ENCODE assay signal across 11 cellular contexts in the genomic region with DNA sequence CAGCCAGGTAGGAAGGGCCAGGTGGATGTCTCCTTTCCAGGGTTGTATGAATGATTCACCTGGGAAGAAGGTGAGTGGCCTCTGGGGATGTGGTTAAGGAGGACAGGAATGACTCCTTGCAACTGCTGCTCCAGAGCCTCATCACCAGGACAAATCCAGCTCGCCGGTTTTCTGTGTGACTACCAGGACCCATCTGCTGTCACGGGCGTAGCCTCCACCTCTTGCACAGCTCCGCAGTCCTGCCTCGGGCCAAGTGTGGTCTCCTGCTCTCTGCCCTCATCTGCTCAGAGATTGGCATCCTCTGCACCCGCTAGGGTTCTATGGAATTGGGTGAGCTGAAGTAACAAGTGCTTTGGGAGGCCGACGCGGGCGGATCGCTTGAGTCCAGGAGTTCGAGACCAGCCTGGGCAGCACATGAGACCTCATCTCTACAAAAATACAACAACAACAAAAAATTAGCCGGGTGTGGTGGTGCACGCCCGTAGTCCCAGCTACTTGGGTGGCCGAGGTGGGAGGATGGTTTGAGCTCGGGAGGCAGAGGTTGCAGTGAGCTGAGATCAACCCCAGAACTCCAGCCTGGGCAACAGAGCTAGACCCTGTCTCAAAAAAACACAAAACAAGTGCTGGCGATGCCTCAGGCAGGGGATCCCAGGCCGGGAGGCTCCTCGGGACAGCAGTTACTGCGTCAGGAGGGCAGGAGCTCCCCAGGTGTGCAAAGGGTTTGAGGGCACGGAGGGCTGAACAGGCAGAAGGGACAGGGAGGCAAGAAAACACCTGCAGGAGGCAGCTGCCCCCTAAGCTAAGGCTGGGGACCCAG. TPM values are rescaled to one million over a fixed set of nuclear protein-coding genes. Genes with fewer than 3 reads are reported as not detected.
DNase-seq lines count a peak whose midpoint lies in the region; ATAC-seq, FAIRE-seq and TF ChIP-seq lines count a peak whose summit lies in the region.
"Had no signal": no experiment of that assay in that cellular context is flagged by ENCODE, and none has a peak within 500 bp of the region (broad histone marks: within the 10 kb centered on the region; RNA-seq: fewer than 3 reads in every experiment).

No MANE protein-coding gene starts in this region.

- peak overlapping the region; percentile 47 to 100 (median 59); a peak in 5 of 6 replicates for H3K4me3 ChIP-seq in HepG2 (replicated peaks in 1 of 3; ENCODE audit: insufficient read depth in 1 of 3, low read depth in 2 of 3, low read length in 3 of 3)
- peak overlapping the region; percentile 99 for H3K4me3 ChIP-seq in thoracic aorta

- FAIRE-seq in HepG2 (lab: Jason Lieb, UNC): no peak

- H3K36me3 Mint-ChIP-seq in activated CD4-positive, alpha-beta T cell treated with anti-CD3 and anti-CD28 coated beads, Interleukin-2, amount 10 ng/mL, durations not matched to agents 24 days and 14 days (ENCODE audit: low read depth): peaks cover 8% of the 10 kb centered on the region

- no peak for TF ChIP-seq POLR2A in HepG2 (IDR thresholded peaks at IDR 0.05; ENCODE audit: insufficient read depth in 1 of 2, low read depth in 2 of 2, low read length in 2 of 2)

- peak overlapping the region; percentile 55 for H3K4me3 Mint-ChIP-seq in activated CD4-positive, alpha-beta T cell treated with anti-CD3 and anti-CD28 coated beads, Interleukin-2, amount 10 ng/mL, durations not matched to agents 24 days and 14 days

- H3K9me3 ChIP-seq in HepG2 (ENCODE audit: low read length) (no peaks in the 10 kb centered on the region), thoracic aorta (no peaks in the 10 kb centered on the region)

- DNase-seq in activated CD4-positive, alpha-beta T cell treated with anti-CD3 and anti-CD28 coated beads, Interleukin-2, amount 10 ng/mL, durations not matched to agents 24 days and 14 days: no peak
- DNase-seq in activated CD4-positive, alpha-beta T cell treated with anti-CD3 and anti-CD28 coated beads, Interleukin-2, amount 50 U/mL, for 4 hours: no peak
- DNase-seq in HepG2 (ENCODE audit: low spot score) (no peak), thoracic aorta (ENCODE audit: low spot score) (no peak), NCI-H524 (lab: John Stamatoyannopoulos, UW) (no peak)
- no peak for DNase-seq in stimulated activated CD4-positive, alpha-beta T cell treated with anti-CD3 and anti-CD28 coated beads, Interleukin-1b, Interleukin-23, amount 100 ng/mL, for 48 hours

- H3K27ac Mint-ChIP-seq in activated CD4-positive, alpha-beta T cell treated with anti-CD3 and anti-CD28 coated beads, Interleukin-2, amount 10 ng/mL, durations not matched to agents 24 days and 14 days: peak overlapping the region; percentile 56

- intact Hi-C loops in activated CD4-positive, alpha-beta T cell treated with anti-CD3 and anti-CD28 coated beads, Interleukin-2, amount 10 ng/mL, durations not matched to agents 24 days and 14 days (cut with micrococcal nuclease): loop anchor here (1.0 to 5.0 kb wide), 4 partner anchors 31 to 148 kb away; a partner anchor contains a TSS
- intact Hi-C loops in HepG2 (cut with micrococcal nuclease; ENCODE audit: unreplicated experiment): no loop called here

- H3K79me2 ChIP-seq in HepG2 (ENCODE audit: insufficient read depth, low read length): peaks cover 3% of the 10 kb centered on the region

- H2AFZ ChIP-seq in HepG2 (ENCODE audit: low read length): no peak overlapping the region

- no peak for TF ChIP-seq EP300 in HepG2 (IDR thresholded peaks at IDR 0.05; ENCODE audit: low read depth in 2 of 2, low read length in 2 of 2)
- TF ChIP-seq EP300 in HepG2 (CRISPR knock-in tag; IDR thresholded peaks at IDR 0.05; ENCODE audit: borderline replicate concordance): no peak

- ATAC-seq in HepG2 (no peak), thoracic aorta (ENCODE audit: insufficient number of reproducible peaks, low FRiP score, low read depth) (no peak), HG02678 (IDR thresholded peaks at IDR 0.05; ENCODE audit: unreplicated experiment) (no peak)

- CTCF ChIA-PET in HepG2 (lab: Yijun Ruan, JAX; ENCODE audit: low intra/inter-chr PET ratio, low total read pairs): no interaction called here

- H3K4me1 ChIP-seq in HepG2 (ENCODE audit: insufficient read depth, low read length) (peaks cover 28% of the 10 kb centered on the region), thoracic aorta (ENCODE audit: control insufficient read depth in 1 of 2, low read depth in 2 of 2) (peaks cover 4 to 19% of the 10 kb centered on the region in 2 donors)

- WGBS in HepG2 (ENCODE audit: low lambda C conversion rate): 83% methylated on average over 23 of the region's 23 CpGs

- 0 out of 2 replicates have a peak, but pooled peaks have one; percentile 19 for TF ChIP-seq RAD21 in HepG2 (CRISPR knock-in tag; IDR thresholded peaks at IDR 0.05)

- H3K4me1 Mint-ChIP-seq in activated CD4-positive, alpha-beta T cell treated with anti-CD3 and anti-CD28 coated beads, Interleukin-2, amount 10 ng/mL, durations not matched to agents 24 days and 14 days: peaks cover 36% of the 10 kb centered on the region

- TF ChIP-seq CTCF in HepG2 (CRISPR knock-in tag; IDR thresholded peaks at IDR 0.05) (no peak), thoracic aorta (IDR thresholded peaks at IDR 0.05) (no peak)

- H3K9me3 Mint-ChIP-seq in activated CD4-positive, alpha-beta T cell treated with anti-CD3 and anti-CD28 coated beads, Interleukin-2, amount 10 ng/mL, durations not matched to agents 24 days and 14 days: no peaks in the 10 kb centered on the region

- H3K9ac ChIP-seq in HepG2 (ENCODE audit: insufficient read depth, low read depth, low read length): peak overlapping the region; percentile 68

- H3K27me3 ChIP-seq in HepG2 (ENCODE audit: control insufficient read depth in 1 of 2, insufficient read depth in 2 of 2, low read length in 2 of 2) (no peaks in the 10 kb centered on the region; a peak in 1 of 5 replicates), thoracic aorta (replicated peaks; ENCODE audit: insufficient read depth) (no peaks in the 10 kb centered on the region)

- H3K4me2 ChIP-seq in HepG2 (ENCODE audit: low read depth, low read length): peak overlapping the region; percentile 81

- H3K27me3 Mint-ChIP-seq in activated CD4-positive, alpha-beta T cell treated with anti-CD3 and anti-CD28 coated beads, Interleukin-2, amount 10 ng/mL, durations not matched to agents 24 days and 14 days: no peaks in the 10 kb centered on the region

- H3K27ac ChIP-seq in angular gyrus (ENCODE audit: low read depth, low read length) (peak overlapping the region; percentile 62), HepG2 (ENCODE audit: extremely low read length, insufficient read depth, low read length) (no peak overlapping the region), thoracic aorta (peak overlapping the region; percentile 56 to 61)

- no peaks in the 10 kb centered on the region for H4K20me1 ChIP-seq in HepG2 (ENCODE audit: insufficient read depth, low read length)

- BruUV-seq in HepG2 (replicated peaks; lab: Mats Ljungman, UMichigan): no TSS peak

- H3K36me3 ChIP-seq in HepG2 (replicated peaks in 1 of 2; ENCODE audit: control insufficient read depth in 1 of 2, insufficient read depth in 2 of 2, low read length in 2 of 2): no peaks in the 10 kb centered on the region
- no peaks in the 10 kb centered on the region for H3K36me3 ChIP-seq in thoracic aorta

- POLR2A ChIA-PET in HepG2 (lab: Yijun Ruan, JAX): interaction anchor here (1.0 to 6.5 kb wide), 14 partner anchors 8 to 419 kb away, joined by 3 to 113 read pairs (median 6); a partner anchor contains a TSS

- in situ Hi-C loops in HepG2 (cut with HindIII; ENCODE audit: extremely low pct_ligation_motif_present, low pct_unique_long_range_greater_than_20kb): loop anchor here (10.0 kb wide), 1 partner anchor 141 kb away; no protein-coding TSS in a partner anchor

RNA-seq across cellular contexts. Expression of a gene that starts 0.8 kb away (rescaled TPM):
- total RNA-seq in activated CD4-positive, alpha-beta T cell treated with anti-CD3 and anti-CD28 coated beads, Interleukin-2, amount 10 ng/mL, durations not matched to agents 24 days and 14 days: 34.2 and 40.4 TPM in 2 replicates
- 10.2 and 20.3 TPM in 2 replicates for total RNA-seq in HepG2 (2016; rRNA removed; fragmentation: Illumina TruSeq; extraction: Trizol)
- 5.4 and 6.4 TPM in 2 replicates for total RNA-seq in HepG2 (2016; cell fraction: cytosol; rRNA removed; fragmentation: Illumina TruSeq; extraction: Trizol; ENCODE audit: low read depth)
- 9.1 and 22.3 TPM in 2 replicates for total RNA-seq in HepG2 (2016; cell fraction: insoluble cytoplasmic fraction; rRNA removed; fragmentation: Illumina TruSeq; extraction: Trizol)
- 6.5 and 7.3 TPM in 2 replicates for total RNA-seq in HepG2 (2016; cell fraction: membrane; rRNA removed; fragmentation: Illumina TruSeq; extraction: Trizol)
- total RNA-seq in HepG2 (2016; cell fraction: nucleus; rRNA removed; fragmentation: Illumina TruSeq; extraction: Trizol): 18.0 and 21.4 TPM in 2 replicates
- polyA plus RNA-seq in HepG2 (2011; rRNA removed): 19.2 and 20.5 TPM in 2 replicates
- 6.4 and 12.2 TPM in 2 replicates for polyA plus RNA-seq in HepG2 (2011; cell fraction: cytosol; rRNA removed)
- polyA plus RNA-seq in HepG2 (2011; cell fraction: nucleus; rRNA removed): 166 and 260 TPM in 2 replicates
- 16.1 and 26.4 TPM in 2 replicates for polyA plus RNA-seq in HepG2 (2012)
- 1.4 and 1.5 TPM in 2 replicates for polyA plus RNA-seq in HepG2 (2016; cell fraction: cytosol; fragmentation: Illumina TruSeq; extraction: Trizol; ENCODE audit: low read depth)
- 7.6 and 10.2 TPM in 2 replicates for polyA plus RNA-seq in HepG2 (2016; cell fraction: insoluble cytoplasmic fraction; fragmentation: Illumina TruSeq; extraction: Trizol; ENCODE audit: low read depth)
- polyA plus RNA-seq in HepG2 (2016; cell fraction: membrane; fragmentation: Illumina TruSeq; extraction: Trizol; ENCODE audit: low read depth): 3.0 and 3.4 TPM in 2 replicates
- 52.5 and 55.5 TPM in 2 replicates for polyA plus RNA-seq in HepG2 (2016; cell fraction: nucleus; fragmentation: Illumina TruSeq; extraction: Trizol; ENCODE audit: insufficient read depth, low read depth)
- polyA minus RNA-seq in HepG2 (2011; rRNA and poly(A)+ RNA removed; ENCODE audit: low replicate concordance): 12.2 and 16.0 TPM in 2 replicates
- 6.7 and 8.6 TPM in 2 replicates for polyA minus RNA-seq in HepG2 (2011; cell fraction: cytosol; rRNA and poly(A)+ RNA removed)
- polyA minus RNA-seq in HepG2 (2011; cell fraction: nucleus; rRNA and poly(A)+ RNA removed): 21.5 and 26.5 TPM in 2 replicates
- total RNA-seq in thoracic aorta: 10 to 100 TPM; 11.1 to 38.0 TPM

RNA-seq across cellular contexts. Expression of a gene that starts 31.8 kb away (rescaled TPM):
- total RNA-seq in activated CD4-positive, alpha-beta T cell treated with anti-CD3 and anti-CD28 coated beads, Interleukin-2, amount 10 ng/mL, durations not matched to agents 24 days and 14 days: 51.3 and 55.3 TPM in 2 replicates
- total RNA-seq in HepG2 (2016; rRNA removed; fragmentation: Illumina TruSeq; extraction: Trizol): 56.7 and 61.9 TPM in 2 replicates
- 33.4 and 40.8 TPM in 2 replicates for total RNA-seq in HepG2 (2016; cell fraction: cytosol; rRNA removed; fragmentation: Illumina TruSeq; extraction: Trizol; ENCODE audit: low read depth)
- 56.8 and 63.9 TPM in 2 replicates for total RNA-seq in HepG2 (2016; cell fraction: insoluble cytoplasmic fraction; rRNA removed; fragmentation: Illumina TruSeq; extraction: Trizol)
- 47.0 and 50.8 TPM in 2 replicates for total RNA-seq in HepG2 (2016; cell fraction: membrane; rRNA removed; fragmentation: Illumina TruSeq; extraction: Trizol)
- 51.6 and 62.1 TPM in 2 replicates for total RNA-seq in HepG2 (2016; cell fraction: nucleus; rRNA removed; fragmentation: Illumina TruSeq; extraction: Trizol)
- polyA plus RNA-seq in HepG2 (2011; rRNA removed): 71.9 and 86.9 TPM in 2 replicates
- 79.8 and 81.8 TPM in 2 replicates for polyA plus RNA-seq in HepG2 (2011; cell fraction: cytosol; rRNA removed)
- 137 and 149 TPM in 2 replicates for polyA plus RNA-seq in HepG2 (2011; cell fraction: nucleus; rRNA removed)
- polyA plus RNA-seq in HepG2 (2012): 47.2 and 55.2 TPM in 2 replicates
- 25.6 and 28.6 TPM in 2 replicates for polyA plus RNA-seq in HepG2 (2016; cell fraction: cytosol; fragmentation: Illumina TruSeq; extraction: Trizol; ENCODE audit: low read depth)
- 56.0 and 56.2 TPM in 2 replicates for polyA plus RNA-seq in HepG2 (2016; cell fraction: insoluble cytoplasmic fraction; fragmentation: Illumina TruSeq; extraction: Trizol; ENCODE audit: low read depth)
- polyA plus RNA-seq in HepG2 (2016; cell fraction: membrane; fragmentation: Illumina TruSeq; extraction: Trizol; ENCODE audit: low read depth): 51.0 and 51.1 TPM in 2 replicates
- 128 and 130 TPM in 2 replicates for polyA plus RNA-seq in HepG2 (2016; cell fraction: nucleus; fragmentation: Illumina TruSeq; extraction: Trizol; ENCODE audit: insufficient read depth, low read depth)
- 31.8 and 64.1 TPM in 2 replicates for polyA minus RNA-seq in HepG2 (2011; rRNA and poly(A)+ RNA removed; ENCODE audit: low replicate concordance)
- polyA minus RNA-seq in HepG2 (2011; cell fraction: cytosol; rRNA and poly(A)+ RNA removed): 18.9 and 34.5 TPM in 2 replicates
- polyA minus RNA-seq in HepG2 (2011; cell fraction: nucleus; rRNA and poly(A)+ RNA removed): 55.4 and 70.4 TPM in 2 replicates
- 10 to 100 TPM; 27.3 to 64.8 TPM for total RNA-seq in thoracic aorta

RNA-seq across cellular contexts. Expression of a gene that starts 43.0 kb away (rescaled TPM):
- 0.52 and 1.2 TPM in 2 replicates for total RNA-seq in activated CD4-positive, alpha-beta T cell treated with anti-CD3 and anti-CD28 coated beads, Interleukin-2, amount 10 ng/mL, durations not matched to agents 24 days and 14 days
- total RNA-seq in HepG2 (2016; rRNA removed; fragmentation: Illumina TruSeq; extraction: Trizol) (0.20 and 0.72 TPM in 2 replicates), thoracic aorta (1 to 10 TPM in 1 of 2 donors, under 1 TPM in 1; 0.49 to 2.2 TPM)
- 0.30 TPM in 1 of 2 replicates, not detected in the other for total RNA-seq in HepG2 (2016; cell fraction: cytosol; rRNA removed; fragmentation: Illumina TruSeq; extraction: Trizol; ENCODE audit: low read depth)
- total RNA-seq in HepG2 (2016; cell fraction: insoluble cytoplasmic fraction; rRNA removed; fragmentation: Illumina TruSeq; extraction: Trizol): 0.32 and 0.36 TPM in 2 replicates
- total RNA-seq in HepG2 (2016; cell fraction: membrane; rRNA removed; fragmentation: Illumina TruSeq; extraction: Trizol): 0.34 and 0.52 TPM in 2 replicates
- 0.72 and 0.75 TPM in 2 replicates for total RNA-seq in HepG2 (2016; cell fraction: nucleus; rRNA removed; fragmentation: Illumina TruSeq; extraction: Trizol)
- 0.17 and 0.30 TPM in 2 replicates for polyA plus RNA-seq in HepG2 (2011; rRNA removed)
- 0.14 and 0.27 TPM in 2 replicates for polyA plus RNA-seq in HepG2 (2011; cell fraction: cytosol; rRNA removed)
- polyA plus RNA-seq in HepG2 (2011; cell fraction: nucleus; rRNA removed): 4.0 and 5.9 TPM in 2 replicates
- polyA plus RNA-seq in HepG2 (2012): 0.87 and 1.1 TPM in 2 replicates
- 0.07 TPM in 1 of 2 replicates, not detected in the other for polyA plus RNA-seq in HepG2 (2016; cell fraction: cytosol; fragmentation: Illumina TruSeq; extraction: Trizol; ENCODE audit: low read depth)
- polyA plus RNA-seq in HepG2 (2016; cell fraction: insoluble cytoplasmic fraction; fragmentation: Illumina TruSeq; extraction: Trizol; ENCODE audit: low read depth): 0.29 and 0.79 TPM in 2 replicates
- polyA plus RNA-seq in HepG2 (2016; cell fraction: membrane; fragmentation: Illumina TruSeq; extraction: Trizol; ENCODE audit: low read depth): 0.31 and 0.40 TPM in 2 replicates
- polyA plus RNA-seq in HepG2 (2016; cell fraction: nucleus; fragmentation: Illumina TruSeq; extraction: Trizol; ENCODE audit: insufficient read depth, low read depth): 2.5 and 3.4 TPM in 2 replicates
- 2.6 TPM in 1 of 2 replicates, not detected in the other for polyA minus RNA-seq in HepG2 (2011; rRNA and poly(A)+ RNA removed; ENCODE audit: low replicate concordance)
- polyA minus RNA-seq in HepG2 (2011; cell fraction: cytosol; rRNA and poly(A)+ RNA removed): 1.1 and 1.4 TPM in 2 replicates
- 1.9 and 2.1 TPM in 2 replicates for polyA minus RNA-seq in HepG2 (2011; cell fraction: nucleus; rRNA and poly(A)+ RNA removed)
- total RNA-seq: Daoy, pulmonary artery endothelial cell, RPMI7951 had no signal

RNA-seq across cellular contexts. Expression of a gene that starts 47.0 kb away (rescaled TPM):
- total RNA-seq in activated CD4-positive, alpha-beta T cell treated with anti-CD3 and anti-CD28 coated beads, Interleukin-2, amount 10 ng/mL, durations not matched to agents 24 days and 14 days: 110 and 111 TPM in 2 replicates
- total RNA-seq in HepG2 (2016; rRNA removed; fragmentation: Illumina TruSeq; extraction: Trizol) (124 and 134 TPM in 2 replicates), thoracic aorta (1 to 10 TPM; 6.2 to 6.4 TPM)
- 63.0 and 77.3 TPM in 2 replicates for total RNA-seq in HepG2 (2016; cell fraction: cytosol; rRNA removed; fragmentation: Illumina TruSeq; extraction: Trizol; ENCODE audit: low read depth)
- 125 and 130 TPM in 2 replicates for total RNA-seq in HepG2 (2016; cell fraction: insoluble cytoplasmic fraction; rRNA removed; fragmentation: Illumina TruSeq; extraction: Trizol)
- 99.9 and 116 TPM in 2 replicates for total RNA-seq in HepG2 (2016; cell fraction: membrane; rRNA removed; fragmentation: Illumina TruSeq; extraction: Trizol)
- total RNA-seq in HepG2 (2016; cell fraction: nucleus; rRNA removed; fragmentation: Illumina TruSeq; extraction: Trizol): 56.0 and 67.3 TPM in 2 replicates
- polyA plus RNA-seq in HepG2 (2011; rRNA removed): 39.5 and 57.5 TPM in 2 replicates
- polyA plus RNA-seq in HepG2 (2011; cell fraction: cytosol; rRNA removed): 30.6 and 53.2 TPM in 2 replicates
- polyA plus RNA-seq in HepG2 (2011; cell fraction: nucleus; rRNA removed): 36.9 and 39.6 TPM in 2 replicates
- polyA plus RNA-seq in HepG2 (2012): 29.8 and 41.3 TPM in 2 replicates
- polyA plus RNA-seq in HepG2 (2016; cell fraction: cytosol; fragmentation: Illumina TruSeq; extraction: Trizol; ENCODE audit: low read depth): 57.1 and 73.3 TPM in 2 replicates
- polyA plus RNA-seq in HepG2 (2016; cell fraction: insoluble cytoplasmic fraction; fragmentation: Illumina TruSeq; extraction: Trizol; ENCODE audit: low read depth): 98.3 and 102 TPM in 2 replicates
- 74.9 and 82.8 TPM in 2 replicates for polyA plus RNA-seq in HepG2 (2016; cell fraction: membrane; fragmentation: Illumina TruSeq; extraction: Trizol; ENCODE audit: low read depth)
- polyA plus RNA-seq in HepG2 (2016; cell fraction: nucleus; fragmentation: Illumina TruSeq; extraction: Trizol; ENCODE audit: insufficient read depth, low read depth): 101 and 105 TPM in 2 replicates
- polyA minus RNA-seq in HepG2 (2011; rRNA and poly(A)+ RNA removed; ENCODE audit: low replicate concordance): 26.4 and 34.1 TPM in 2 replicates
- polyA minus RNA-seq in HepG2 (2011; cell fraction: cytosol; rRNA and poly(A)+ RNA removed): 11.1 and 15.5 TPM in 2 replicates
- 13.2 and 17.9 TPM in 2 replicates for polyA minus RNA-seq in HepG2 (2011; cell fraction: nucleus; rRNA and poly(A)+ RNA removed)
